Comparison of ENCODE assay signal across 3 cellular contexts in the genomic region with DNA sequence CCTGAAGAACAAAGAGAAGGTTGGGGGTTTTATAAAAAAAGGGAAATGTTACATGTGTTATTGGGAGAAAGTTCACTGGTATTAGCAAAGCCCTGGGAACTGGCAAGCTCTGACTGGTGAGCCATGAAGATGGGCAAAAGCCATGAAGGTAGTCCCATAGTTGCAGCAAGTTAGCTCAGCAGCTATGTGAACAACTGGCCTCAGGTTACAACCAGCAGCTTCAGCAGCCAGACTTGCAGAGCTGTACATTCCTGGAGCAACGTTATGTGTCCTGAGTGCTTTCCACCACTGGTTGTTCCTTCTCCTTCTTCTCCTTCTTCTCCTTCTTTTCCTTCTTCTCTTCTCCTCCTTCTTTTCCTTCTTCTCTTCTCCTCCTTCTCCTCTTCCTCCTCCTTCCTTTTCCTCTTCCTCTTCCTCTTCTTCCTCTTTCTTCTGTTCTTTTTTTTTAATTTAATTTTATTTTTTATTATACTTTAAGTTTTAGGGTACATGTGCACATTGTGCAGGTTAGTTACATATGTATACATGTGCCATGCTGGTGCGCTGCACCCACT.
TF ChIP-seq lines count a peak whose summit lies in the region.

No MANE protein-coding gene starts in this region.

TF ChIP-seq in SK-N-SH treated with all-trans-retinoic acid at 6 μM for 48 hours, 23 proteins besides CTCF, POLR2A, EP300 and RAD21:
- TF ChIP-seq ARNTL (CRISPR knock-in tag; IDR thresholded peaks at IDR 0.05; ENCODE audit: borderline replicate concordance, low read depth): no peak
- TF ChIP-seq POU6F1 (CRISPR knock-in tag; IDR thresholded peaks at IDR 0.05; ENCODE audit: borderline replicate concordance, low read depth): no peak

TF ChIP-seq in SK-N-SH, 30 proteins besides CTCF, POLR2A, EP300 and RAD21:
- TF ChIP-seq CHD2 (IDR thresholded peaks at IDR 0.05; ENCODE audit: low read length, partially characterized antibody) (no peak), JUND (IDR thresholded peaks at IDR 0.05) (no peak), RFX5 (IDR thresholded peaks at IDR 0.05; ENCODE audit: low read length) (no peak), MEF2A (IDR thresholded peaks at IDR 0.05; ENCODE audit: borderline replicate concordance, low read depth) (no peak), ZBTB33 (IDR thresholded peaks at IDR 0.05; ENCODE audit: borderline replicate concordance, low read depth) (no peak), SIN3A (IDR thresholded peaks at IDR 0.05; ENCODE audit: borderline replicate concordance, low read depth, low read length) (no peak)
- TF ChIP-seq, protein P1, sequence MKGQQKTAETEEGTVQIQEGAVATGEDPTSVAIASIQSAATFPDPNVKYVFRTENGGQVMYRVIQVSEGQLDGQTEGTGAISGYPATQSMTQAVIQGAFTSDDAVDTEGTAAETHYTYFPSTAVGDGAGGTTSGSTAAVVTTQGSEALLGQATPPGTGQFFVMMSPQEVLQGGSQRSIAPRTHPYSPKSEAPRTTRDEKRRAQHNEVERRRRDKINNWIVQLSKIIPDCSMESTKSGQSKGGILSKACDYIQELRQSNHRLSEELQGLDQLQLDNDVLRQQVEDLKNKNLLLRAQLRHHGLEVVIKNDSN (IDR thresholded peaks at IDR 0.05; ENCODE audit: borderline replicate concordance, low read depth): no peak

TF ChIP-seq in WTC11, 78 proteins besides CTCF, POLR2A, EP300 and RAD21:
- TF ChIP-seq, protein P2, sequence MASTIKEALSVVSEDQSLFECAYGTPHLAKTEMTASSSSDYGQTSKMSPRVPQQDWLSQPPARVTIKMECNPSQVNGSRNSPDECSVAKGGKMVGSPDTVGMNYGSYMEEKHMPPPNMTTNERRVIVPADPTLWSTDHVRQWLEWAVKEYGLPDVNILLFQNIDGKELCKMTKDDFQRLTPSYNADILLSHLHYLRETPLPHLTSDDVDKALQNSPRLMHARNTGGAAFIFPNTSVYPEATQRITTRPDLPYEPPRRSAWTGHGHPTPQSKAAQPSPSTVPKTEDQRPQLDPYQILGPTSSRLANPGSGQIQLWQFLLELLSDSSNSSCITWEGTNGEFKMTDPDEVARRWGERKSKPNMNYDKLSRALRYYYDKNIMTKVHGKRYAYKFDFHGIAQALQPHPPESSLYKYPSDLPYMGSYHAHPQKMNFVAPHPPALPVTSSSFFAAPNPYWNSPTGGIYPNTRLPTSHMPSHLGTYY (CRISPR knock-in tag; IDR thresholded peaks at IDR 0.05): no peak
- no peak for TF ChIP-seq GABPB1 (CRISPR knock-in tag; IDR thresholded peaks at IDR 0.05)
- TF ChIP-seq HMGA2 (CRISPR knock-in tag; IDR thresholded peaks at IDR 0.05): no peak
- TF ChIP-seq PRRX2 (CRISPR knock-in tag; IDR thresholded peaks at IDR 0.05): no peak
- no peak for TF ChIP-seq NR2C2 (CRISPR knock-in tag; IDR thresholded peaks at IDR 0.05)
- no peak for TF ChIP-seq ZNF232 (CRISPR knock-in tag; IDR thresholded peaks at IDR 0.05)
- no peak for TF ChIP-seq GTF2I (CRISPR knock-in tag; conservative IDR thresholded peaks at IDR 0.05)
- TF ChIP-seq, protein P3, sequence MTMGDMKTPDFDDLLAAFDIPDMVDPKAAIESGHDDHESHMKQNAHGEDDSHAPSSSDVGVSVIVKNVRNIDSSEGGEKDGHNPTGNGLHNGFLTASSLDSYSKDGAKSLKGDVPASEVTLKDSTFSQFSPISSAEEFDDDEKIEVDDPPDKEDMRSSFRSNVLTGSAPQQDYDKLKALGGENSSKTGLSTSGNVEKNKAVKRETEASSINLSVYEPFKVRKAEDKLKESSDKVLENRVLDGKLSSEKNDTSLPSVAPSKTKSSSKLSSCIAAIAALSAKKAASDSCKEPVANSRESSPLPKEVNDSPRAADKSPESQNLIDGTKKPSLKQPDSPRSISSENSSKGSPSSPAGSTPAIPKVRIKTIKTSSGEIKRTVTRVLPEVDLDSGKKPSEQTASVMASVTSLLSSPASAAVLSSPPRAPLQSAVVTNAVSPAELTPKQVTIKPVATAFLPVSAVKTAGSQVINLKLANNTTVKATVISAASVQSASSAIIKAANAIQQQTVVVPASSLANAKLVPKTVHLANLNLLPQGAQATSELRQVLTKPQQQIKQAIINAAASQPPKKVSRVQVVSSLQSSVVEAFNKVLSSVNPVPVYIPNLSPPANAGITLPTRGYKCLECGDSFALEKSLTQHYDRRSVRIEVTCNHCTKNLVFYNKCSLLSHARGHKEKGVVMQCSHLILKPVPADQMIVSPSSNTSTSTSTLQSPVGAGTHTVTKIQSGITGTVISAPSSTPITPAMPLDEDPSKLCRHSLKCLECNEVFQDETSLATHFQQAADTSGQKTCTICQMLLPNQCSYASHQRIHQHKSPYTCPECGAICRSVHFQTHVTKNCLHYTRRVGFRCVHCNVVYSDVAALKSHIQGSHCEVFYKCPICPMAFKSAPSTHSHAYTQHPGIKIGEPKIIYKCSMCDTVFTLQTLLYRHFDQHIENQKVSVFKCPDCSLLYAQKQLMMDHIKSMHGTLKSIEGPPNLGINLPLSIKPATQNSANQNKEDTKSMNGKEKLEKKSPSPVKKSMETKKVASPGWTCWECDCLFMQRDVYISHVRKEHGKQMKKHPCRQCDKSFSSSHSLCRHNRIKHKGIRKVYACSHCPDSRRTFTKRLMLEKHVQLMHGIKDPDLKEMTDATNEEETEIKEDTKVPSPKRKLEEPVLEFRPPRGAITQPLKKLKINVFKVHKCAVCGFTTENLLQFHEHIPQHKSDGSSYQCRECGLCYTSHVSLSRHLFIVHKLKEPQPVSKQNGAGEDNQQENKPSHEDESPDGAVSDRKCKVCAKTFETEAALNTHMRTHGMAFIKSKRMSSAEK (CRISPR knock-in tag; IDR thresholded peaks at IDR 0.05; ENCODE audit: borderline replicate concordance): no peak
- TF ChIP-seq ZNF263 (CRISPR knock-in tag; IDR thresholded peaks at IDR 0.05; ENCODE audit: low read depth): no peak
- no peak for TF ChIP-seq JUN (CRISPR knock-in tag; IDR thresholded peaks at IDR 0.05)
- TF ChIP-seq, protein P4, sequence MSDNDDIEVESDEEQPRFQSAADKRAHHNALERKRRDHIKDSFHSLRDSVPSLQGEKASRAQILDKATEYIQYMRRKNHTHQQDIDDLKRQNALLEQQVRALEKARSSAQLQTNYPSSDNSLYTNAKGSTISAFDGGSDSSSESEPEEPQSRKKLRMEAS (CRISPR knock-in tag; IDR thresholded peaks at IDR 0.05): no peak
TF ChIP-seq in WTC11: peak in this region for 0.
